9 cellular contexts compared by ENCODE assay signal in the genomic region with DNA sequence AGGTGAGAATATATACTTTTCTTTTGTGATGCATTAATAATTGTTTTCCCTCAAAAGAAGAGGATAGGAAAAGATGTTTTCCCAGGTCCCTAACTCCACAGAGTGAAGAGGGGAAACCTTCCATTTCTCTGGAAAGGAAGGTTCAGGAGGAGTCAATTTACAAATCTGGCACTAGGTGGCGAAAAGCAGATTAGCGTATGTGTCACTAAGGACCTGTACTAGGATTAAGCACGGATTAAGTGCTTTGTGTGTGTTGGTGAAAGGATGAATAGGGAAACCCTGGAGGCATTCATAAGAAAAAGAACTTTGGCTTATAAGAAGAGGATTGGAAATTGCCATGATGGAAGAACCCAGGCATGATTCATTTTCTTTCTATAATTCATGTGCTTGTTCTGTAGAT.
DNase-seq lines count a peak whose midpoint lies in the region; FAIRE-seq and TF ChIP-seq lines count a peak whose summit lies in the region.
"Had no signal": no experiment of that assay in that cellular context is flagged by ENCODE, and none has a peak within 500 bp of the region (broad histone marks: within the 10 kb centered on the region; RNA-seq: fewer than 3 reads in every experiment).

No MANE protein-coding gene starts in this region.

- H3K27me3 ChIP-seq in SJCRH30, result no peaks in the 10 kb centered on the region
- peaks cover 0 to 34% (median 7%) of the 10 kb centered on the region in 7 donors for H3K27me3 ChIP-seq in spleen (replicated peaks in 1 of 7)

- H3K4me1 Mint-ChIP-seq in activated T-helper 1 cell treated with anti-CD3 and anti-CD28 coated beads, Interleukin-12 subunit alpha, Interleukin-12 subunit beta, Interleukin-2, Interleukin-4 antibody, amounts not matched to agents 30 ng/mL and 10 ng/mL and 1 ng/mL, durations not matched to agents 14 hours and 24 hours and 36 hours (ENCODE audit: low read depth), result no peaks in the 10 kb centered on the region

- H3K27ac Mint-ChIP-seq in activated T-helper 1 cell treated with anti-CD3 and anti-CD28 coated beads, Interleukin-12 subunit alpha, Interleukin-12 subunit beta, Interleukin-2, Interleukin-4 antibody, amounts not matched to agents 30 ng/mL and 10 ng/mL and 1 ng/mL, durations not matched to agents 14 hours and 24 hours and 36 hours, result no peak overlapping the region

- no peaks in the 10 kb centered on the region for H3K9me3 Mint-ChIP-seq in activated T-helper 1 cell treated with anti-CD3 and anti-CD28 coated beads, Interleukin-12 subunit alpha, Interleukin-12 subunit beta, Interleukin-2, Interleukin-4 antibody, amounts not matched to agents 30 ng/mL and 10 ng/mL and 1 ng/mL, durations not matched to agents 14 hours and 24 hours and 36 hours

- intact Hi-C loops in spleen (cut with DNase I; ENCODE audit: low total_unique reads), result loop anchor here (5.0 kb wide), 1 partner anchor 538 kb away; no protein-coding TSS in a partner anchor
- intact Hi-C loops in activated T-helper 1 cell treated with anti-CD3 and anti-CD28 coated beads, Interleukin-12 subunit alpha, Interleukin-12 subunit beta, Interleukin-2, Interleukin-4 antibody, amounts not matched to agents 30 ng/mL and 10 ng/mL and 1 ng/mL, durations not matched to agents 14 hours and 24 hours and 36 hours (cut with micrococcal nuclease), result no loop called here

- TF ChIP-seq CTCF in HFF-Myc (IDR thresholded peaks at IDR 0.05; ENCODE audit: low read depth, low read length, missing control alignments) (peak; percentile 33), spleen (IDR thresholded peaks at IDR 0.05 in 8 of 11, conservative IDR thresholded peaks at IDR 0.05 in 3 of 11) (peak in 1 of 11 experiments; percentile 30)

- TF ChIP-seq POLR2A in spleen (IDR thresholded peaks at IDR 0.05), result no peak

- H3K27ac ChIP-seq in SJCRH30 (no peak overlapping the region), spleen (no peak overlapping the region)
- H3K27ac ChIP-seq: thoracic aorta had no signal

- peaks cover 21% of the 10 kb centered on the region for H3K4me1 ChIP-seq in SJCRH30
- no peaks in the 10 kb centered on the region for H3K4me1 ChIP-seq in spleen

- H3K36me3 ChIP-seq in SJCRH30, result no peaks in the 10 kb centered on the region
- no peaks in the 10 kb centered on the region for H3K36me3 ChIP-seq in spleen
- H3K36me3 ChIP-seq: thoracic aorta had no signal

- H3K9me3 ChIP-seq in SJCRH30 (replicated peaks), result no peaks in the 10 kb centered on the region
- no peaks in the 10 kb centered on the region for H3K9me3 ChIP-seq in spleen
- H3K9me3 ChIP-seq: thoracic aorta had no signal

- in situ Hi-C loops in Caki2 (cut with HindIII; ENCODE audit: low pct_unique_long_range_greater_than_20kb, low sequenced_read_pairs), result no loop called here

- H3K4me3 Mint-ChIP-seq in activated T-helper 1 cell treated with anti-CD3 and anti-CD28 coated beads, Interleukin-12 subunit alpha, Interleukin-12 subunit beta, Interleukin-2, Interleukin-4 antibody, amounts not matched to agents 30 ng/mL and 10 ng/mL and 1 ng/mL, durations not matched to agents 14 hours and 24 hours and 36 hours, result no peak overlapping the region

- H3K4me3 ChIP-seq in HFF-Myc (replicated peaks; ENCODE audit: low read depth, low read length), result no peak overlapping the region
- H3K4me3 ChIP-seq in SJCRH30, result no peak overlapping the region
- H3K4me3 ChIP-seq in spleen, result no peak overlapping the region
- H3K4me3 ChIP-seq: thoracic aorta had no signal

- H3K27me3 Mint-ChIP-seq in activated T-helper 1 cell treated with anti-CD3 and anti-CD28 coated beads, Interleukin-12 subunit alpha, Interleukin-12 subunit beta, Interleukin-2, Interleukin-4 antibody, amounts not matched to agents 30 ng/mL and 10 ng/mL and 1 ng/mL, durations not matched to agents 14 hours and 24 hours and 36 hours (ENCODE audit: insufficient read depth), result peaks cover 11% of the 10 kb centered on the region

- FAIRE-seq in islet of Langerhans (lab: Jason Lieb, UNC), result peak; percentile 5

- WGBS in spleen, 5 donors, result 55 to 65% (median 61%) methylated on average over 3 of the region's 3 CpGs

- H3K36me3 Mint-ChIP-seq in activated T-helper 1 cell treated with anti-CD3 and anti-CD28 coated beads, Interleukin-12 subunit alpha, Interleukin-12 subunit beta, Interleukin-2, Interleukin-4 antibody, amounts not matched to agents 30 ng/mL and 10 ng/mL and 1 ng/mL, durations not matched to agents 14 hours and 24 hours and 36 hours (ENCODE audit: low read depth), result no peaks in the 10 kb centered on the region

- peak; percentile 9 for DNase-seq in Caki2 (ENCODE audit: low read depth)
- DNase-seq in HFF-Myc (ENCODE audit: extremely low read depth, low read depth), result no peak
- DNase-seq in SJCRH30, result peak; percentile 29 to 75
- no peak for DNase-seq in spleen
- DNase-seq in central memory CD4-positive, alpha-beta T cell, result no peak
- no peak for DNase-seq in activated T-helper 1 cell treated with anti-CD3 and anti-CD28 coated beads, Interleukin-12 subunit alpha, Interleukin-12 subunit beta, Interleukin-2, Interleukin-4 antibody, amounts not matched to agents 30 ng/mL and 10 ng/mL and 1 ng/mL, durations not matched to agents 14 hours and 24 hours and 36 hours (ENCODE audit: low spot score)
- no peak for DNase-seq in cerebellum (ENCODE audit: low spot score)

Comparison
In these comparisons a context has a peak if more than half of its experiments do, and no peak if none do; other contexts are left out.
1. DNase-seq: peak in Caki2 (single experiment) and SJCRH30 (2 of 2); none in HFF-Myc (single experiment), spleen (single experiment), central memory CD4-positive, alpha-beta T cell (single experiment), activated T-helper 1 cell treated with anti-CD3 and anti-CD28 coated beads, Interleukin-12 subunit alpha, Interleukin-12 subunit beta, Interleukin-2, Interleukin-4 antibody, amounts not matched to agents 30 ng/mL and 10 ng/mL and 1 ng/mL, durations not matched to agents 14 hours and 24 hours and 36 hours (single experiment) and cerebellum (single experiment).